In genomic region chr19:4334929-4335833, GRCh38 we compare ENCODE assay signal across 1 cellular context.
TF ChIP-seq lines count a peak whose summit lies in the region.

No MANE protein-coding gene starts in this region.

TF ChIP-seq in IMR-90, 13 proteins besides CTCF, POLR2A, EP300 and RAD21:
- no peak for TF ChIP-seq RFX5 (IDR thresholded peaks at IDR 0.05; ENCODE audit: low read depth, low read length)
- no peak for TF ChIP-seq FOS (IDR thresholded peaks at IDR 0.05; ENCODE audit: low read depth, low read length)
- no peak for TF ChIP-seq MXI1 (IDR thresholded peaks at IDR 0.05; ENCODE audit: borderline replicate concordance, low read depth, low read length)
- no peak for TF ChIP-seq NFE2L2 (IDR thresholded peaks at IDR 0.05; ENCODE audit: low read depth, low read length)
- no peak for TF ChIP-seq MAFK (IDR thresholded peaks at IDR 0.05; ENCODE audit: low read depth, low read length)
- TF ChIP-seq RCOR1 (IDR thresholded peaks at IDR 0.05; ENCODE audit: insufficient replicate concordance, low read length) = no peak
- TF ChIP-seq MAZ (IDR thresholded peaks at IDR 0.05; ENCODE audit: borderline replicate concordance, low read depth, low read length) = no peak
- TF ChIP-seq, protein P1, sequence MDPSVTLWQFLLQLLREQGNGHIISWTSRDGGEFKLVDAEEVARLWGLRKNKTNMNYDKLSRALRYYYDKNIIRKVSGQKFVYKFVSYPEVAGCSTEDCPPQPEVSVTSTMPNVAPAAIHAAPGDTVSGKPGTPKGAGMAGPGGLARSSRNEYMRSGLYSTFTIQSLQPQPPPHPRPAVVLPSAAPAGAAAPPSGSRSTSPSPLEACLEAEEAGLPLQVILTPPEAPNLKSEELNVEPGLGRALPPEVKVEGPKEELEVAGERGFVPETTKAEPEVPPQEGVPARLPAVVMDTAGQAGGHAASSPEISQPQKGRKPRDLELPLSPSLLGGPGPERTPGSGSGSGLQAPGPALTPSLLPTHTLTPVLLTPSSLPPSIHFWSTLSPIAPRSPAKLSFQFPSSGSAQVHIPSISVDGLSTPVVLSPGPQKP (IDR thresholded peaks at IDR 0.05; ENCODE audit: borderline replicate concordance, low read depth, low read length) = no peak
- TF ChIP-seq BHLHE40 (IDR thresholded peaks at IDR 0.05; ENCODE audit: low read depth, low read length) = no peak
- no peak for TF ChIP-seq CHD1 (IDR thresholded peaks at IDR 0.05; ENCODE audit: low read depth, low read length)
- no peak for TF ChIP-seq SMC3 (IDR thresholded peaks at IDR 0.05; ENCODE audit: low read depth, low read length)
- TF ChIP-seq CEBPB (IDR thresholded peaks at IDR 0.05; ENCODE audit: low read depth, low read length) = no peak
